In genomic region chr18:22585333-22585732, GRCh38 we compare ENCODE assay signal across 23 cellular contexts.
DNase-seq lines count a peak whose midpoint lies in the region; ATAC-seq, FAIRE-seq and TF ChIP-seq lines count a peak whose summit lies in the region.
"Had no signal": no experiment of that assay in that cellular context is flagged by ENCODE, and none has a peak within 500 bp of the region (broad histone marks: within the 10 kb centered on the region; RNA-seq: fewer than 3 reads in every experiment).

No MANE protein-coding gene starts in this region.

- ATAC-seq in IMR-90 (ENCODE audit: low read depth), result no peak
- ATAC-seq: CD8-positive, alpha-beta T cell; GM12878 had no signal

- H2BK20ac ChIP-seq in IMR-90 (ENCODE audit: low read depth, low read length), result no peak overlapping the region

- WGBS in IMR-90 (ENCODE audit: extremely low coverage in 2 of 2, insufficient read length in 1 of 2), 2 experiments, result no CpG with 5 or more reads among the region's 1 CpG
- 77% methylated on average over 1 of the region's 1 CpG for WGBS in hepatocyte (ENCODE audit: low lambda C conversion rate, missing lambda C conversion rate)

- H2AK5ac ChIP-seq in IMR-90 (ENCODE audit: low read depth, low read length), result no peak overlapping the region

- H2AFZ ChIP-seq in IMR-90 (replicated peaks; ENCODE audit: low read length, poor library complexity) (no peak overlapping the region), hepatocyte (no peak overlapping the region)
- H2AFZ ChIP-seq: GM23248 had no signal

- no peaks in the 10 kb centered on the region for H3K79me1 ChIP-seq in IMR-90 (ENCODE audit: low read depth in 1 of 2, low read length in 2 of 2)

- in situ Hi-C loops in IMR-90 (cut with MboI; ENCODE audit: low sequenced_read_pairs) (no loop called here), brain microvascular endothelial cell (cut with HindIII; ENCODE audit: low pct_ligation_motif_present, low sequenced_read_pairs) (no loop called here)

- H4K91ac ChIP-seq in IMR-90 (ENCODE audit: insufficient read depth, low read depth, low read length), result no peak overlapping the region

- H3K9me1 ChIP-seq in IMR-90 (ENCODE audit: insufficient read depth, low read length), result no peaks in the 10 kb centered on the region

- H3K36me3 ChIP-seq in IMR-90 (ENCODE audit: control insufficient read depth, insufficient read depth, low read length) (no peaks in the 10 kb centered on the region), brain microvascular endothelial cell (replicated peaks) (no peaks in the 10 kb centered on the region), hepatocyte (replicated peaks; ENCODE audit: insufficient read depth, low read depth) (no peaks in the 10 kb centered on the region)
- H3K36me3 ChIP-seq: BLaER1 had no signal

- peak overlapping the region; percentile 51 for H3K27ac Mint-ChIP-seq in mesothelial cell of epicardium
- H3K27ac Mint-ChIP-seq in type B pancreatic cell, result no peak overlapping the region
- H3K27ac Mint-ChIP-seq: B cell; CD8-positive, alpha-beta T cell had no signal

- no peak overlapping the region for H3K4me3 ChIP-seq in IMR-90 (ENCODE audit: insufficient read depth, low read depth, low read length)
- no peak overlapping the region for H3K4me3 ChIP-seq in brain microvascular endothelial cell (ENCODE audit: low read depth, low read length)
- H3K4me3 ChIP-seq in hepatocyte, result no peak overlapping the region
- H3K4me3 ChIP-seq: BLaER1, GM12878, GM23248 had no signal

- no peak overlapping the region for H2BK120ac ChIP-seq in IMR-90 (ENCODE audit: low read depth, low read length)

- H3K4me2 ChIP-seq in IMR-90 (ENCODE audit: low read depth, low read length) (no peak overlapping the region), hepatocyte (no peak overlapping the region)
- H3K4me2 ChIP-seq: BLaER1 had no signal

- H3K4ac ChIP-seq in IMR-90 (ENCODE audit: low read depth, low read length), result no peak overlapping the region

- H4K5ac ChIP-seq in IMR-90 (ENCODE audit: low read depth, low read length), result no peak overlapping the region

- H3K27me3 ChIP-seq in IMR-90 (ENCODE audit: control insufficient read depth, insufficient read depth, low read length) (no peaks in the 10 kb centered on the region; the same call in 1 of the 2 replicates), brain microvascular endothelial cell (replicated peaks) (no peaks in the 10 kb centered on the region), hepatocyte (no peaks in the 10 kb centered on the region)
- H3K27me3 ChIP-seq: BLaER1 had no signal

- CTCF ChIA-PET in IMR-90 (lab: Yijun Ruan, JAX), result no interaction called here

- peak; percentile 66 for FAIRE-seq in islet of Langerhans (lab: Jason Lieb, UNC)
- FAIRE-seq: G401.6, GM12878, GM19239, H1 had no signal

- dilution Hi-C loops in IMR-90 (cut with HindIII; ENCODE audit: low sequenced_read_pairs, unreplicated experiment), result no loop called here

- no peak overlapping the region for H4K8ac ChIP-seq in IMR-90 (ENCODE audit: low read depth in 2 of 2, low read length in 2 of 2)

- H3K27me3 Mint-ChIP-seq in mesothelial cell of epicardium (ENCODE audit: low read depth), result peaks cover 1% of the 10 kb centered on the region
- H3K27me3 Mint-ChIP-seq in type B pancreatic cell, result peaks cover 3% of the 10 kb centered on the region
- H3K27me3 Mint-ChIP-seq: CD4-positive, CD25-positive, alpha-beta regulatory T cell had no signal

- TF ChIP-seq RAD21 in IMR-90 (IDR thresholded peaks at IDR 0.05; ENCODE audit: low read length), result no peak

- no peaks in the 10 kb centered on the region for H3K4me1 ChIP-seq in IMR-90 (ENCODE audit: control insufficient read depth, insufficient read depth, low read length)
- H3K4me1 ChIP-seq in hepatocyte (ENCODE audit: insufficient read depth), result peaks cover 3% of the 10 kb centered on the region
- H3K4me1 ChIP-seq: BLaER1, Caco-2 had no signal

- H3K9me2 ChIP-seq in hepatocyte (replicated peaks; ENCODE audit: insufficient read depth), result no peaks in the 10 kb centered on the region

- no peak overlapping the region for H3K23ac ChIP-seq in IMR-90 (ENCODE audit: low read depth, low read length)

- POLR2A ChIA-PET in IMR-90 (lab: Charles Lee; ENCODE audit: unreplicated experiment), result no interaction called here

- H3K9me3 ChIP-seq in IMR-90 (ENCODE audit: control insufficient read depth, insufficient read depth, low read length) (no peaks in the 10 kb centered on the region), hepatocyte (ENCODE audit: low read depth) (no peaks in the 10 kb centered on the region)
- H3K9me3 ChIP-seq: BLaER1, Caco-2 had no signal

- H3K4me1 Mint-ChIP-seq in mesothelial cell of epicardium (peaks cover 22% of the 10 kb centered on the region), type B pancreatic cell (ENCODE audit: unreplicated experiment) (peaks cover 5% of the 10 kb centered on the region)
- H3K4me1 Mint-ChIP-seq: B cell; CD4-positive, CD25-positive, alpha-beta regulatory T cell had no signal

- H3K27ac ChIP-seq in IMR-90 (ENCODE audit: insufficient read depth, low read length) (no peak overlapping the region), brain microvascular endothelial cell (no peak overlapping the region), hepatocyte (no peak overlapping the region)
- H3K27ac ChIP-seq: BLaER1, C4-2B, GM23248 had no signal

- no peak for TF ChIP-seq POLR2A in IMR-90 (IDR thresholded peaks at IDR 0.05; ENCODE audit: low read depth, low read length)

- H2BK5ac ChIP-seq in IMR-90 (ENCODE audit: low read depth, low read length, poor library complexity, severe bottlenecking), result no peak overlapping the region

- no peak overlapping the region for H2AK9ac ChIP-seq in IMR-90 (replicated peaks; ENCODE audit: low read depth, low read length, poor library complexity)

- no peak overlapping the region for H3K56ac ChIP-seq in IMR-90 (ENCODE audit: extremely low read depth, insufficient read depth, low read length)

- no TSS peak for BruUV-seq in IMR-90 (replicated peaks; lab: Mats Ljungman, UMichigan)

- no peaks in the 10 kb centered on the region for H4K20me1 ChIP-seq in IMR-90 (ENCODE audit: insufficient read depth, low read length)
- H4K20me1 ChIP-seq in hepatocyte (ENCODE audit: insufficient read depth, poor library complexity, severe bottlenecking), result no peaks in the 10 kb centered on the region
- H4K20me1 ChIP-seq: BLaER1 had no signal

- DNase-seq in IMR-90, result no peak
- peak; percentile 33 for DNase-seq in amniotic epithelial cell (ENCODE audit: low read depth)
- no peak for DNase-seq in mesothelial cell of epicardium (ENCODE audit: low spot score in 2 of 2, unreplicated experiment in 2 of 2)
- DNase-seq in brain microvascular endothelial cell, result no peak
- DNase-seq in type B pancreatic cell (ENCODE audit: extremely low spot score, unreplicated experiment), result no peak
- no peak for DNase-seq in UCSD-AML1 (lab: John Stamatoyannopoulos, UW; ENCODE audit: unreplicated experiment)
- no peak for DNase-seq in hepatocyte (ENCODE audit: low spot score)
- DNase-seq: CD4-positive, CD25-positive, alpha-beta regulatory T cell; CD8-positive, alpha-beta T cell; DMS153; DND-41; GM23248; H7; HCEC 1CT had no signal

- TF ChIP-seq CTCF in IMR-90 (conservative IDR thresholded peaks at IDR 0.05; ENCODE audit: low read depth, low read length) (no peak), mesothelial cell of epicardium (IDR thresholded peaks at IDR 0.05; ENCODE audit: unreplicated experiment) (no peak), brain microvascular endothelial cell (IDR thresholded peaks at IDR 0.05; ENCODE audit: low read depth, low read length, missing control alignments) (no peak), type B pancreatic cell (conservative IDR thresholded peaks at IDR 0.05) (no peak), hepatocyte (IDR thresholded peaks at IDR 0.05; ENCODE audit: poor library complexity) (no peak)

- H3K4me3 Mint-ChIP-seq in mesothelial cell of epicardium, result no peak overlapping the region
- H3K4me3 Mint-ChIP-seq in type B pancreatic cell, result no peak overlapping the region
- H3K4me3 Mint-ChIP-seq: B cell; CD4-positive, CD25-positive, alpha-beta regulatory T cell; CD8-positive, alpha-beta T cell had no signal

- H3K79me2 ChIP-seq in hepatocyte, result no peaks in the 10 kb centered on the region

- no peak overlapping the region for H2BK15ac ChIP-seq in IMR-90 (ENCODE audit: low read depth, low read length)

- intact Hi-C loops in IMR-90 (cut with micrococcal nuclease), result no loop called here

- H3K9ac ChIP-seq in IMR-90 (ENCODE audit: low read depth, low read length), result no peak overlapping the region
- H3K9ac ChIP-seq: BLaER1, GM23248 had no signal

- no peak overlapping the region for H3K14ac ChIP-seq in IMR-90 (replicated peaks; ENCODE audit: low read depth, low read length)

- H3K18ac ChIP-seq in IMR-90 (ENCODE audit: low read depth, low read length), result no peak overlapping the region

- peaks cover 13% of the 10 kb centered on the region for H3K9me3 Mint-ChIP-seq in mesothelial cell of epicardium
- peaks cover 9% of the 10 kb centered on the region for H3K9me3 Mint-ChIP-seq in type B pancreatic cell

- H3K36me3 Mint-ChIP-seq in mesothelial cell of epicardium (peaks cover 6% of the 10 kb centered on the region), type B pancreatic cell (no peaks in the 10 kb centered on the region)
- H3K36me3 Mint-ChIP-seq: CD4-positive, CD25-positive, alpha-beta regulatory T cell; CD8-positive, alpha-beta T cell had no signal

TF ChIP-seq in IMR-90, 13 proteins besides CTCF, POLR2A, EP300 and RAD21:
- TF ChIP-seq ELK1 (IDR thresholded peaks at IDR 0.05; ENCODE audit: borderline replicate concordance, low read depth, low read length), result no peak
- no peak for TF ChIP-seq CHD1 (IDR thresholded peaks at IDR 0.05; ENCODE audit: low read depth, low read length)
- TF ChIP-seq CEBPB (IDR thresholded peaks at IDR 0.05; ENCODE audit: low read depth, low read length), result peak; percentile 39
- TF ChIP-seq MXI1 (IDR thresholded peaks at IDR 0.05; ENCODE audit: borderline replicate concordance, low read depth, low read length), result no peak
